In genomic region chr2:27095745-27096651, GRCh38 we compare ENCODE assay signal across 1 cellular context.
A peak's percentile ranks its signal among the peaks of the same experiment; 100 is the strongest.
TF ChIP-seq lines count a peak whose summit lies in the region.

No MANE protein-coding gene starts in this region.

TF ChIP-seq in HEK293, 187 proteins besides CTCF, POLR2A, EP300 and RAD21 (continued from another document):
- peak; percentile 30; the same call in 1 of the 2 replicates for TF ChIP-seq GLIS1 (tag by site-specific recombination; IDR thresholded peaks at IDR 0.05)
- TF ChIP-seq SETDB1 (IDR thresholded peaks at IDR 0.05; ENCODE audit: insufficient read length, low read length), result no peak
- 0 out of 2 replicates have a peak, but pooled peaks have one; percentile 19 for TF ChIP-seq SCRT1 (tag by site-specific recombination; IDR thresholded peaks at IDR 0.05; ENCODE audit: borderline replicate concordance)
- TF ChIP-seq ZNF335 (tag by site-specific recombination; conservative IDR thresholded peaks at IDR 0.05), result peak; percentile 66; the same call in 1 of the 2 replicates
- TF ChIP-seq ZBTB20 (tag by site-specific recombination; IDR thresholded peaks at IDR 0.05), result peak; percentile 66; the same call in 1 of the 2 replicates
- TF ChIP-seq ZIC2 (tag by site-specific recombination; IDR thresholded peaks at IDR 0.05), result 0 out of 2 replicates have a peak, but pooled peaks have one; percentile 11
- no peak for TF ChIP-seq ZNF843 (tag by site-specific recombination; IDR thresholded peaks at IDR 0.05)
- TF ChIP-seq ZBTB17 (tag by site-specific recombination; IDR thresholded peaks at IDR 0.05), result peak; percentile 63
- TF ChIP-seq ZNF76 (tag by site-specific recombination; IDR thresholded peaks at IDR 0.05; ENCODE audit: borderline replicate concordance, low read depth), result peak; percentile 93
- TF ChIP-seq GLIS2 (tag by site-specific recombination; IDR thresholded peaks at IDR 0.05), result 0 out of 2 replicates have a peak, but pooled peaks have one; percentile 27
- no peak for TF ChIP-seq ZNF391 (tag by site-specific recombination; IDR thresholded peaks at IDR 0.05; ENCODE audit: borderline replicate concordance, low read depth)
- TF ChIP-seq KLF1 (tag by site-specific recombination; IDR thresholded peaks at IDR 0.05), result no peak
